In genomic region chr4:108047199-108047598, GRCh38 we compare ENCODE assay signal across 14 cellular contexts.
"Had no signal": no experiment of that assay in that cellular context is flagged by ENCODE, and none has a peak within 500 bp of the region (broad histone marks: within the 10 kb centered on the region; RNA-seq: fewer than 3 reads in every experiment).

No MANE protein-coding gene starts in this region.

- H3K27ac Mint-ChIP-seq: natural killer cell had no signal

- H3K9me3 Mint-ChIP-seq: activated naive CD8-positive, alpha-beta T cell treated with anti-CD3 and anti-CD28 coated beads, Interleukin-2, amount 10 ng/mL, durations not matched to agents 7 days and 5 days; natural killer cell; stimulated activated naive B cell treated with anti-CD40 and anti-IgM and Interleukin-4, amounts not matched to agents 10 μg/mL and 1 μg/mL and 100 μg/mL, for 72 hours had no signal

- H3K36me3 ChIP-seq: breast epithelium, sigmoid colon, upper lobe of left lung had no signal

- H3K27me3 ChIP-seq: breast epithelium, dorsolateral prefrontal cortex, sigmoid colon, upper lobe of left lung had no signal

- H3K4me3 Mint-ChIP-seq: activated naive CD8-positive, alpha-beta T cell treated with anti-CD3 and anti-CD28 coated beads, Interleukin-2, amount 10 ng/mL, durations not matched to agents 7 days and 5 days; natural killer cell; stimulated activated naive B cell treated with anti-CD40 and anti-IgM and Interleukin-4, amounts not matched to agents 10 μg/mL and 1 μg/mL and 100 μg/mL, for 72 hours had no signal

- H3K4me1 ChIP-seq: breast epithelium had no signal

- H3K36me3 Mint-ChIP-seq: natural killer cell had no signal

- H3K4me3 ChIP-seq: breast epithelium, dorsolateral prefrontal cortex, psoas muscle, sigmoid colon, upper lobe of left lung had no signal

- H3K27me3 Mint-ChIP-seq: activated naive CD8-positive, alpha-beta T cell treated with anti-CD3 and anti-CD28 coated beads, Interleukin-2, amount 10 ng/mL, durations not matched to agents 7 days and 5 days; stimulated activated naive B cell treated with anti-CD40 and anti-IgM and Interleukin-4, amounts not matched to agents 10 μg/mL and 1 μg/mL and 100 μg/mL, for 72 hours had no signal

- H3K9me3 ChIP-seq: breast epithelium, psoas muscle, sigmoid colon, upper lobe of left lung had no signal

- DNase-seq: activated naive CD8-positive, alpha-beta T cell treated with anti-CD3 and anti-CD28 coated beads, Interleukin-2, amount 10 ng/mL, durations not matched to agents 7 days and 5 days; aorta; dorsolateral prefrontal cortex; hippocampal formation; natural killer cell; occipital lobe; psoas muscle; sigmoid colon; stimulated activated CD4-positive, alpha-beta T cell treated with anti-CD3 and anti-CD28 coated beads, Interleukin-2, amount 100 ng/mL, for 24 hours; stimulated activated naive B cell treated with anti-CD40 and anti-IgM and Interleukin-4, amounts not matched to agents 10 μg/mL and 1 μg/mL and 100 μg/mL, for 72 hours; substantia nigra had no signal

- ATAC-seq: esophagus mucosa; natural killer cell; psoas muscle; stimulated activated naive B cell treated with anti-CD40 and anti-IgM and Interleukin-4, amounts not matched to agents 10 μg/mL and 1 μg/mL and 100 μg/mL, for 72 hours had no signal

- H3K27ac ChIP-seq: breast epithelium, psoas muscle, sigmoid colon, upper lobe of left lung had no signal
